28 cellular contexts compared by ENCODE assay signal in genomic region chr9:131048332-131048731, GRCh38. TPM values are rescaled to one million over a fixed set of nuclear protein-coding genes. Genes with fewer than 3 reads are reported as not detected.
"Had no signal": no experiment of that assay in that cellular context is flagged by ENCODE, and none has a peak within 500 bp of the region (broad histone marks: within the 10 kb centered on the region; RNA-seq: fewer than 3 reads in every experiment).

No MANE protein-coding gene starts in this region.

- H3K4me1 ChIP-seq: gastrocnemius medialis, parathyroid adenoma, prostate gland, testis had no signal

- ATAC-seq: esophagus mucosa; gastrocnemius medialis; left lobe of liver; naive thymus-derived CD8-positive, alpha-beta T cell; right cardiac atrium; stimulated activated effector memory CD8-positive, alpha-beta T cell treated with anti-CD3 and anti-CD28 coated beads, Interleukin-12 subunit alpha, Interleukin-12 subunit beta, amount 100 ng/mL, for 72 hours; stimulated activated naive CD8-positive, alpha-beta T cell treated with anti-CD3 and anti-CD28 coated beads, Interleukin-15, Interleukin-2, amounts not matched to agents 100 U/mL and 50 U/mL, for 24 hours had no signal

- H3K9me3 ChIP-seq: gastrocnemius medialis, neutrophil, prostate gland, sigmoid colon, testis, tibial artery had no signal

- H3K4me1 Mint-ChIP-seq: nephron progenitor cell; stimulated activated effector memory CD8-positive, alpha-beta T cell treated with anti-CD3 and anti-CD28 coated beads, Interleukin-12 subunit alpha, Interleukin-12 subunit beta, amount 100 ng/mL, for 72 hours had no signal

- H3K27ac ChIP-seq: epithelial cell of prostate, gastrocnemius medialis, neutrophil, parathyroid adenoma, prostate gland, sigmoid colon, testis, tibial artery had no signal

- H3K79me2 ChIP-seq: parathyroid adenoma had no signal

- H3K36me3 ChIP-seq: gastrocnemius medialis, neutrophil, prostate gland, sigmoid colon, tibial artery had no signal

- H3K4me3 Mint-ChIP-seq: naive thymus-derived CD8-positive, alpha-beta T cell; nephron progenitor cell; stimulated activated effector memory CD8-positive, alpha-beta T cell treated with anti-CD3 and anti-CD28 coated beads, Interleukin-12 subunit alpha, Interleukin-12 subunit beta, amount 100 ng/mL, for 72 hours; type B pancreatic cell had no signal

- DNase-seq: cerebellar nuclear complex; dorsolateral prefrontal cortex; effector CD4-positive, alpha-beta T cell; foreskin fibroblast; gastrocnemius medialis; head of caudate nucleus; mammary epithelial cell; mesendoderm; midbrain; naive thymus-derived CD8-positive, alpha-beta T cell; nephron progenitor cell; right cardiac atrium; sigmoid colon; stimulated activated CD4-positive, alpha-beta T cell treated with anti-CD3 and anti-CD28 coated beads, Interleukin-2, amount 100 ng/mL, for 24 hours; stimulated activated CD4-positive, alpha-beta T cell treated with anti-CD3 and anti-CD28 coated beads, Interleukin-4, amount 100 ng/mL, for 24 hours; stimulated activated naive CD8-positive, alpha-beta T cell treated with anti-CD3 and anti-CD28 coated beads, Interleukin-15, Interleukin-2, amounts not matched to agents 100 U/mL and 50 U/mL, for 24 hours; substantia nigra; testis; tibial artery had no signal

- H2AFZ ChIP-seq: parathyroid adenoma had no signal

- FAIRE-seq: keratinocyte had no signal

- H3K27me3 Mint-ChIP-seq: type B pancreatic cell had no signal

- H3K36me3 Mint-ChIP-seq: naive thymus-derived CD8-positive, alpha-beta T cell; stimulated activated effector memory CD8-positive, alpha-beta T cell treated with anti-CD3 and anti-CD28 coated beads, Interleukin-12 subunit alpha, Interleukin-12 subunit beta, amount 100 ng/mL, for 72 hours; type B pancreatic cell had no signal

- H3K4me3 ChIP-seq: dorsolateral prefrontal cortex, gastrocnemius medialis, prostate gland, sigmoid colon, testis, tibial artery had no signal

- H3K27me3 ChIP-seq: dorsolateral prefrontal cortex, neutrophil, testis had no signal

- H3K27ac Mint-ChIP-seq: nephron progenitor cell; stimulated activated effector memory CD8-positive, alpha-beta T cell treated with anti-CD3 and anti-CD28 coated beads, Interleukin-12 subunit alpha, Interleukin-12 subunit beta, amount 100 ng/mL, for 72 hours; type B pancreatic cell had no signal

- H3K9me3 Mint-ChIP-seq: naive thymus-derived CD8-positive, alpha-beta T cell; stimulated activated effector memory CD8-positive, alpha-beta T cell treated with anti-CD3 and anti-CD28 coated beads, Interleukin-12 subunit alpha, Interleukin-12 subunit beta, amount 100 ng/mL, for 72 hours; type B pancreatic cell had no signal

- H3K9ac ChIP-seq: parathyroid adenoma had no signal

RNA-seq across cellular contexts. Expression of gene LAMC3, which starts 39.4 kb away (rescaled TPM):
- total RNA-seq: mammary epithelial cell had no signal
- polyA plus RNA-seq: keratinocyte had no signal

RNA-seq across cellular contexts. Expression of gene AIF1L, which starts 48.0 kb away (rescaled TPM):
- total RNA-seq: naive thymus-derived CD8-positive, alpha-beta T cell had no signal
- polyA plus RNA-seq: naive thymus-derived CD8-positive, alpha-beta T cell had no signal
